1 cellular context compared by ENCODE assay signal in genomic region chr6:43670623-43670986, GRCh38.
TF ChIP-seq lines count a peak whose summit lies in the region.

No MANE protein-coding gene starts in this region.

TF ChIP-seq in HepG2, 621 proteins besides CTCF, POLR2A, EP300 and RAD21:
- 0 out of 2 replicates have a peak, but pooled peaks have one; percentile 38 for TF ChIP-seq SAFB2 (CRISPR knock-in tag; IDR thresholded peaks at IDR 0.05; ENCODE audit: borderline replicate concordance, low read depth)
- 0 out of 2 replicates have a peak, but pooled peaks have one; percentile 29 for TF ChIP-seq ZFP90 (CRISPR knock-in tag; IDR thresholded peaks at IDR 0.05; ENCODE audit: borderline replicate concordance)
- peak; percentile 66; the same call in 1 of the 2 replicates for TF ChIP-seq BRD4 (CRISPR knock-in tag; IDR thresholded peaks at IDR 0.05)
- TF ChIP-seq LBX2 (CRISPR knock-in tag; IDR thresholded peaks at IDR 0.05; ENCODE audit: borderline replicate concordance) = no peak
- TF ChIP-seq ZC3H13 (CRISPR knock-in tag; IDR thresholded peaks at IDR 0.05) = 0 out of 2 replicates have a peak, but pooled peaks have one; percentile 29
- TF ChIP-seq IRF9 (CRISPR knock-in tag; IDR thresholded peaks at IDR 0.05; ENCODE audit: borderline replicate concordance) = 0 out of 2 replicates have a peak, but pooled peaks have one; percentile 10
- TF ChIP-seq SSRP1 (CRISPR knock-in tag; IDR thresholded peaks at IDR 0.05) = no peak
- TF ChIP-seq NFAT5 (CRISPR knock-in tag; IDR thresholded peaks at IDR 0.05) = 0 out of 2 replicates have a peak, but pooled peaks have one; percentile 23
- no peak for TF ChIP-seq ZNF225 (CRISPR knock-in tag; IDR thresholded peaks at IDR 0.05)
- peak; percentile 28; the same call in 1 of the 2 replicates for TF ChIP-seq FOXM1 (CRISPR knock-in tag; IDR thresholded peaks at IDR 0.05)
- 0 out of 2 replicates have a peak, but pooled peaks have one; percentile 11 for TF ChIP-seq MED1 (CRISPR knock-in tag; IDR thresholded peaks at IDR 0.05)
- TF ChIP-seq SRSF1 (optimal IDR thresholded peaks at IDR 0.05; ENCODE audit: low read depth, low read length) = no peak
- TF ChIP-seq HINFP (CRISPR knock-in tag; IDR thresholded peaks at IDR 0.05; ENCODE audit: low read depth) = no peak
- TF ChIP-seq POLR2AphosphoS5 (IDR thresholded peaks at IDR 0.05; ENCODE audit: low read depth, low read length) = peak; percentile 14; the same call in 1 of the 2 replicates
- 0 out of 2 replicates have a peak, but pooled peaks have one; percentile 27 for TF ChIP-seq ZNF441 (CRISPR knock-in tag; IDR thresholded peaks at IDR 0.05; ENCODE audit: borderline replicate concordance)
- TF ChIP-seq DMTF1 (CRISPR knock-in tag; IDR thresholded peaks at IDR 0.05) = no peak
- no peak for TF ChIP-seq ZBTB7B (CRISPR knock-in tag; IDR thresholded peaks at IDR 0.05)
- no peak for TF ChIP-seq UBTF (CRISPR knock-in tag; IDR thresholded peaks at IDR 0.05)
- 0 out of 2 replicates have a peak, but pooled peaks have one; percentile 36 for TF ChIP-seq ZNF232 (CRISPR knock-in tag; IDR thresholded peaks at IDR 0.05; ENCODE audit: borderline replicate concordance)
- no peak for TF ChIP-seq ZNF510 (CRISPR knock-in tag; IDR thresholded peaks at IDR 0.05; ENCODE audit: low read depth)
TF ChIP-seq in HepG2: peak in this region for 11.
